ENCODE assay signal across 26 cellular contexts in genomic region chr11:17578296-17578695, GRCh38. TPM values are rescaled to one million over a fixed set of nuclear protein-coding genes. Genes with fewer than 3 reads are reported as not detected.
"Had no signal": no experiment of that assay in that cellular context is flagged by ENCODE, and none has a peak within 500 bp of the region (broad histone marks: within the 10 kb centered on the region; RNA-seq: fewer than 3 reads in every experiment).

No MANE protein-coding gene starts in this region.

- ATAC-seq: esophagus mucosa; naive thymus-derived CD8-positive, alpha-beta T cell; SK-N-SH treated with all-trans-retinoic acid at 6 μM for 48 hours had no signal

- H3K4me3 ChIP-seq: left ventricle myocardium inferior, tibial artery had no signal

- H3K27ac ChIP-seq: left ventricle myocardium inferior, tibial artery, VCaP had no signal

- H3K9me3 Mint-ChIP-seq: activated naive CD4-positive, alpha-beta T cell treated with anti-CD3 and anti-CD28 coated beads, Interleukin-2, amount 50 U/mL, for 24 hours; naive thymus-derived CD8-positive, alpha-beta T cell had no signal

- H3K36me3 ChIP-seq: left ventricle myocardium inferior, tibial artery had no signal

- H3K9me3 ChIP-seq: left ventricle myocardium inferior, tibial artery had no signal

- H3K36me3 Mint-ChIP-seq: activated naive CD4-positive, alpha-beta T cell treated with anti-CD3 and anti-CD28 coated beads, Interleukin-2, amount 50 U/mL, for 24 hours; brain; mesothelial cell of epicardium; naive thymus-derived CD8-positive, alpha-beta T cell had no signal

- H3K4me3 Mint-ChIP-seq: activated naive CD4-positive, alpha-beta T cell treated with anti-CD3 and anti-CD28 coated beads, Interleukin-2, amount 50 U/mL, for 24 hours; brain; mesothelial cell of epicardium; naive thymus-derived CD8-positive, alpha-beta T cell had no signal

- DNase-seq: activated gamma-delta T cell treated with Interleukin-2 at 50 U/mL for 16 hours; activated T-cell treated with anti-CD3 and anti-CD28 coated beads for 4 hours; aorta; dermis blood vessel endothelial cell; effector memory CD4-positive, alpha-beta T cell; foreskin melanocyte; kidney glomerular epithelial cell; mammary epithelial cell; stimulated activated CD4-positive, alpha-beta T cell treated with anti-CD3 and anti-CD28 coated beads, Interleukin-4, amount 100 ng/mL, for 1 hour; stimulated activated naive CD4-positive, alpha-beta T cell; substantia nigra; tibial artery had no signal

- H3K4me1 ChIP-seq: left ventricle myocardium inferior, tibial artery had no signal

- H3K4me1 Mint-ChIP-seq: activated naive CD4-positive, alpha-beta T cell treated with anti-CD3 and anti-CD28 coated beads, Interleukin-2, amount 50 U/mL, for 24 hours; brain; mesothelial cell of epicardium had no signal

- H3K27ac Mint-ChIP-seq: activated naive CD4-positive, alpha-beta T cell treated with anti-CD3 and anti-CD28 coated beads, Interleukin-2, amount 50 U/mL, for 24 hours; mesothelial cell of epicardium; naive thymus-derived CD8-positive, alpha-beta T cell had no signal

RNA-seq across cellular contexts. Expression of gene OTOG, which starts 31.2 kb away (rescaled TPM):
- total RNA-seq: aorta; cardiac septum; chondrocyte; dermis blood vessel endothelial cell; endothelial cell of umbilical vein; esophagus mucosa; left ventricle myocardium inferior; mammary epithelial cell; naive thymus-derived CD8-positive, alpha-beta T cell; T-helper 2 cell treated with Interferon-gamma antibody and Interleukin-4, amounts not matched to agents 100 ng/mL and 5 ng/mL, for 36 hours had no signal
- polyA plus RNA-seq: adipose tissue; aorta; endothelial cell of umbilical vein; mammary epithelial cell; naive thymus-derived CD8-positive, alpha-beta T cell; urinary bladder had no signal

RNA-seq across cellular contexts. Expression of gene USH1C, which starts 34.1 kb away (rescaled TPM):
- total RNA-seq: aorta; cardiac septum; dermis blood vessel endothelial cell; endothelial cell of umbilical vein; left ventricle myocardium inferior; mammary epithelial cell; naive thymus-derived CD8-positive, alpha-beta T cell; T-helper 2 cell treated with Interferon-gamma antibody and Interleukin-4, amounts not matched to agents 100 ng/mL and 5 ng/mL, for 36 hours had no signal
- polyA plus RNA-seq: endothelial cell of umbilical vein; mammary epithelial cell; naive thymus-derived CD8-positive, alpha-beta T cell had no signal
